8 cellular contexts compared by ENCODE assay signal in genomic region chr3:30751610-30752299, GRCh38.
DNase-seq lines count a peak whose midpoint lies in the region; ATAC-seq and TF ChIP-seq lines count a peak whose summit lies in the region.

No MANE protein-coding gene starts in this region.

- peak; percentile 5 for DNase-seq in COLO668 (lab: John Stamatoyannopoulos, UW; ENCODE audit: unreplicated experiment)
- peak; percentile 43 for DNase-seq in NCI-H69 (lab: John Stamatoyannopoulos, UW)
- DNase-seq in activated T-helper 1 cell treated with Interleukin-2 at 50 U/mL for 16 hours (ENCODE audit: low read depth): peak; percentile 18
- peak; percentile 26 to 38 for DNase-seq in heart right ventricle
- peak; percentile 38 to 48 for DNase-seq in stimulated activated CD4-positive, alpha-beta T cell treated with anti-CD3 and anti-CD28 coated beads, Interleukin-2, amount 100 ng/mL, for 48 hours
- DNase-seq in NCI-H2081 treated with DMSO at 0.1 percent for 48 hours (lab: John Stamatoyannopoulos, UW): no peak
- DNase-seq in middle frontal gyrus (ENCODE audit: extremely low spot score, low spot score): no peak

- H3K4me3 ChIP-seq in heart right ventricle: no peak overlapping the region

- peak in 7 of 9 donors; percentile 13 to 64 (median 54) for TF ChIP-seq CTCF in heart right ventricle (IDR thresholded peaks at IDR 0.05)

- no peaks in the 10 kb centered on the region for H3K36me3 ChIP-seq in heart right ventricle

- intact Hi-C loops in heart right ventricle (cut with DNase I): loop anchor here in 6 of 10 donors (2.0 to 10.0 kb wide), 6 partner anchors 554 to 737 kb away; no protein-coding TSS in a partner anchor

- H3K4me1 ChIP-seq in heart right ventricle: peaks cover 0 to 28% (median 0%) of the 10 kb centered on the region in 9 donors

- WGBS in heart right ventricle, 2 donors: 53 to 62% methylated on average over 11 of the region's 11 CpGs

- H3K27me3 ChIP-seq in heart right ventricle: no peaks in the 10 kb centered on the region

- ATAC-seq in GM21576 (IDR thresholded peaks at IDR 0.05; ENCODE audit: unreplicated experiment) (peak; percentile 68), heart right ventricle (peak in 5 of 8 donors; percentile 38 to 61 (median 50))

- H3K27ac ChIP-seq in heart right ventricle: no peak overlapping the region

- H3K9me3 ChIP-seq in heart right ventricle: no peaks in the 10 kb centered on the region

Comparison
In these comparisons a context has a peak if more than half of its experiments do, and no peak if none do; other contexts are left out.
1. DNase-seq: peak in COLO668 (single experiment), NCI-H69 (single experiment), activated T-helper 1 cell treated with Interleukin-2 at 50 U/mL for 16 hours (single experiment), heart right ventricle (2 of 2) and stimulated activated CD4-positive, alpha-beta T cell treated with anti-CD3 and anti-CD28 coated beads, Interleukin-2, amount 100 ng/mL, for 48 hours (2 of 2); none in NCI-H2081 treated with DMSO at 0.1 percent for 48 hours (single experiment) and middle frontal gyrus (single experiment).